ENCODE assay signal across 8 cellular contexts in genomic region chr1:109399326-109399957, GRCh38. TPM values are rescaled to one million over a fixed set of nuclear protein-coding genes. Genes with fewer than 3 reads are reported as not detected.
DNase-seq lines count a peak whose midpoint lies in the region; ATAC-seq, FAIRE-seq and TF ChIP-seq lines count a peak whose summit lies in the region.

No MANE protein-coding gene starts in this region.

- FAIRE-seq in HTR-8/SVneo (lab: Jason Lieb, UNC), result no peak

- peaks cover 34% of the 10 kb centered on the region for H3K27me3 Mint-ChIP-seq in activated naive CD4-positive, alpha-beta T cell treated with anti-CD3 and anti-CD28 coated beads, Interleukin-2, amount 10 ng/mL, durations not matched to agents 7 days and 5 days

- no peaks in the 10 kb centered on the region for H3K9me3 ChIP-seq in right lobe of liver

- H3K4me1 Mint-ChIP-seq in activated naive CD4-positive, alpha-beta T cell treated with anti-CD3 and anti-CD28 coated beads, Interleukin-2, amount 10 ng/mL, durations not matched to agents 7 days and 5 days, result peaks cover 15% of the 10 kb centered on the region

- CTCF ChIA-PET in activated naive CD4-positive, alpha-beta T cell treated with anti-CD3 and anti-CD28 coated beads, Interleukin-2, amount 10 ng/mL, durations not matched to agents 7 days and 5 days (lab: Charles Lee), result interaction anchor here (0.6 to 6.3 kb wide), 35 partner anchors 12 to 287 kb away, joined by 3 to 115 read pairs (median 4); partner anchors contain the start of genes ATXN7L2, PSMA5, PSRC1 and SARS1

- intact Hi-C loops in right lobe of liver (cut with DNase I), result loop anchor here in 1 of 2 donors (5.0 kb wide), 1 partner anchor 137 kb away; no protein-coding TSS in a partner anchor

- H3K27ac ChIP-seq in cingulate gyrus (ENCODE audit: low read depth, low read length) (peak overlapping the region; percentile 95), right lobe of liver (no peak overlapping the region)

- 13% methylated on average over 2 of the region's 2 CpGs for WGBS in right lobe of liver (ENCODE audit: insufficient coverage, low coverage, low lambda C conversion rate, missing lambda C conversion rate)

- peaks cover 23% of the 10 kb centered on the region for H3K36me3 Mint-ChIP-seq in activated naive CD4-positive, alpha-beta T cell treated with anti-CD3 and anti-CD28 coated beads, Interleukin-2, amount 10 ng/mL, durations not matched to agents 7 days and 5 days

- peaks cover 0 to 22% (median 3%) of the 10 kb centered on the region in 4 donors for H3K4me1 ChIP-seq in right lobe of liver

- no peak for TF ChIP-seq POLR2A in right lobe of liver (IDR thresholded peaks at IDR 0.05)

- no peaks in the 10 kb centered on the region for H3K27me3 ChIP-seq in right lobe of liver

- H3K4me3 Mint-ChIP-seq in activated naive CD4-positive, alpha-beta T cell treated with anti-CD3 and anti-CD28 coated beads, Interleukin-2, amount 10 ng/mL, durations not matched to agents 7 days and 5 days, result no peak overlapping the region

- peak; percentile 68 for DNase-seq in EL
- peak; percentile 62 for DNase-seq in OCI-M2 (lab: John Stamatoyannopoulos, UW; ENCODE audit: unreplicated experiment)
- no peak for DNase-seq in right lobe of liver
- no peak for DNase-seq in HTR-8/SVneo (ENCODE audit: insufficient read length, low spot score)
- DNase-seq in activated naive CD4-positive, alpha-beta T cell treated with anti-CD3 and anti-CD28 coated beads, Interleukin-2, amount 10 ng/mL, durations not matched to agents 7 days and 5 days, result no peak
- DNase-seq in ecto neural progenitor cell (ENCODE audit: low spot score), result no peak

- TF ChIP-seq CTCF in LNCAP (IDR thresholded peaks at IDR 0.05) (peak; percentile 59), right lobe of liver (IDR thresholded peaks at IDR 0.05) (peak; percentile 60 to 79 (median 67))

- peak; percentile 53 to 65 (median 60) for ATAC-seq in right lobe of liver

- no peak overlapping the region for H3K27ac Mint-ChIP-seq in activated naive CD4-positive, alpha-beta T cell treated with anti-CD3 and anti-CD28 coated beads, Interleukin-2, amount 10 ng/mL, durations not matched to agents 7 days and 5 days

- peaks cover 0 to 35% (median 8%) of the 10 kb centered on the region in 4 donors for H3K36me3 ChIP-seq in right lobe of liver

- no peak overlapping the region for H3K4me3 ChIP-seq in right lobe of liver

- H3K9me3 Mint-ChIP-seq in activated naive CD4-positive, alpha-beta T cell treated with anti-CD3 and anti-CD28 coated beads, Interleukin-2, amount 10 ng/mL, durations not matched to agents 7 days and 5 days, result no peaks in the 10 kb centered on the region

RNA-seq across cellular contexts. Expression of gene SORT1, which starts 1.7 kb away (rescaled TPM):
- total RNA-seq in right lobe of liver, result 10 to 100 TPM in 3 of 6 experiments, 1 to 10 TPM in 3; 3.2 to 30.3 (median 13.7) TPM

RNA-seq across cellular contexts. Expression of gene PSMA5, which starts 26.8 kb away (rescaled TPM):
- 10 to 100 TPM; 38.8 to 83.5 (median 61.1) TPM for total RNA-seq in right lobe of liver

Comparison
In these comparisons a context has a peak if more than half of its experiments do, and no peak if none do; other contexts are left out.
1. DNase-seq: peak in EL (single experiment) and OCI-M2 (single experiment); none in right lobe of liver (0 of 3), HTR-8/SVneo (single experiment), activated naive CD4-positive, alpha-beta T cell treated with anti-CD3 and anti-CD28 coated beads, Interleukin-2, amount 10 ng/mL, durations not matched to agents 7 days and 5 days (single experiment) and ecto neural progenitor cell (single experiment).